Comparison of ENCODE assay signal across 11 cellular contexts in the genomic region with DNA sequence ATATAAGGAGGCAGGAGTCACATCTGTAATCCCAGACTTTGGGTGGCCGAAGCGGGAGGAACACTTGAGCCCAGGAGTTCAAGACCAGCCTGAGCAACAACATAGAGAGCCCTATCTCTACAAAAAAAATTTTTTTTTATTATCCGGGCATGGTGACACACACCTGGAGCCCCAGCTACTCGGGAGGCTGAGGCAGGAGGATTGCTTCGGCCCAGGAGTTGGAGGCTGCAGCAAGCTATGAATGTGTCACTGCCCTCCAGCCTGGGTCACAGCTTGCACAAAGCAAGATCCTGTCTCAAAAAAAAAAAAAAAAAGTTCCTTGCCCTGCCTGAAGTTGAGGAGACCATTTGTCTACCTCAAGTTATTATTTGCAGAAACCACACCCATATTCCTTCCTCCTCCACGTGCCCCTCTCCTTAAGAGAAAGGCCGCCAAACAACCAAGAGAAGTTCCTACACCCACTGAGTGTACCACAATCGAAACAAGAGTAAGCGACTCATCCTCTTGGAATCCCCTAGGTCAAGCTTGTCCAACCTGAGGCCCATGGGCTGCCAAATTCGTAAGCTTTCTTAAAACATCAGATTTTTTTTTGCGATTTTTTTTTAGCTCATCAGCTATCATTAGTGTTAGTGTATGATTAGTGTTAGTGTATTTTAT. TPM values are rescaled to one million over a fixed set of nuclear protein-coding genes. Genes with fewer than 3 reads are reported as not detected.
A peak's percentile ranks its signal among the peaks of the same experiment; 100 is the strongest.
DNase-seq lines count a peak whose midpoint lies in the region; ATAC-seq, FAIRE-seq and TF ChIP-seq lines count a peak whose summit lies in the region.
"Had no signal": no experiment of that assay in that cellular context is flagged by ENCODE, and none has a peak within 500 bp of the region (broad histone marks: within the 10 kb centered on the region; RNA-seq: fewer than 3 reads in every experiment).

No MANE protein-coding gene starts in this region.

- H3K4me1 Mint-ChIP-seq in central memory CD8-positive, alpha-beta T cell, result peaks cover 26% of the 10 kb centered on the region

- H3F3A ChIP-seq in OCI-LY1 (ENCODE audit: insufficient read depth, low read length), result no peaks in the 10 kb centered on the region

- no peak for TF ChIP-seq EP300 in sigmoid colon (IDR thresholded peaks at IDR 0.05)

- H3K4me1 ChIP-seq in OCI-LY1 (ENCODE audit: insufficient read depth, low read length, severe bottlenecking) (peaks cover 28% of the 10 kb centered on the region), parathyroid adenoma (no peaks in the 10 kb centered on the region), kidney (ENCODE audit: control insufficient read depth in 1 of 2, insufficient read depth in 1 of 2, low read depth in 1 of 2, low read length in 2 of 2) (peaks cover 8 to 10% of the 10 kb centered on the region in 2 donors), sigmoid colon (peaks cover 0 to 45% (median 24%) of the 10 kb centered on the region in 4 donors)

- no peak for TF ChIP-seq CTCF in OCI-LY1 (IDR thresholded peaks at IDR 0.05; ENCODE audit: low read length)
- TF ChIP-seq CTCF in parathyroid adenoma (IDR thresholded peaks at IDR 0.05), result no peak
- no peak for TF ChIP-seq CTCF in kidney (IDR thresholded peaks at IDR 0.05; ENCODE audit: borderline replicate concordance, extremely low read depth, insufficient read depth)
- no peak for TF ChIP-seq CTCF in sigmoid colon (IDR thresholded peaks at IDR 0.05)

- no peaks in the 10 kb centered on the region for H4K20me1 ChIP-seq in OCI-LY1 (ENCODE audit: insufficient read depth, low read length)

- no peak for ATAC-seq in central memory CD8-positive, alpha-beta T cell (replicated peaks; ENCODE audit: extremely low read depth, poor library complexity, severe bottlenecking)
- ATAC-seq in HG03457 (IDR thresholded peaks at IDR 0.05; ENCODE audit: unreplicated experiment), result no peak
- ATAC-seq: heart left ventricle had no signal

- H3K4me3 ChIP-seq in OCI-LY1 (ENCODE audit: low read depth, low read length, poor library complexity, severe bottlenecking), result no peak overlapping the region
- no peak overlapping the region for H3K4me3 ChIP-seq in parathyroid adenoma (ENCODE audit: low read depth, low read length)
- peak overlapping the region in 1 of 2 donors; percentile 90 for H3K4me3 ChIP-seq in kidney (ENCODE audit: low read length in 2 of 2)
- peak overlapping the region in 1 of 4 donors; percentile 94 for H3K4me3 ChIP-seq in sigmoid colon

- H3K27ac Mint-ChIP-seq in central memory CD8-positive, alpha-beta T cell (ENCODE audit: low read depth), result peak overlapping the region; percentile 54

- peak; percentile 37 for DNase-seq in GM03348 (ENCODE audit: low spot score)
- no peak for DNase-seq in central memory CD8-positive, alpha-beta T cell (ENCODE audit: low spot score in 2 of 2)
- no peak for DNase-seq in kidney
- no peak for DNase-seq in NCI-H345 treated with DMSO at 0.1 percent for 48 hours (lab: John Stamatoyannopoulos, UW; ENCODE audit: unreplicated experiment)
- DNase-seq in sigmoid colon, result no peak
- DNase-seq: heart left ventricle, NCI-H446 treated with DMSO at 0.1 percent for 48 hours had no signal

- H3K27me3 ChIP-seq in OCI-LY1 (ENCODE audit: insufficient read depth, low read length), result no peaks in the 10 kb centered on the region
- H3K27me3 ChIP-seq in parathyroid adenoma (ENCODE audit: control insufficient read depth, insufficient read depth, low read length), result no peaks in the 10 kb centered on the region
- no peaks in the 10 kb centered on the region for H3K27me3 ChIP-seq in sigmoid colon
- H3K27me3 ChIP-seq: heart left ventricle had no signal

- H3K4me3 Mint-ChIP-seq in central memory CD8-positive, alpha-beta T cell, result peak overlapping the region; percentile 84

- H3K4me2 ChIP-seq in OCI-LY1 (ENCODE audit: low read length), result peak overlapping the region; percentile 98
- H3K4me2 ChIP-seq in parathyroid adenoma (ENCODE audit: low read length), result no peak overlapping the region

- H3K9me3 ChIP-seq in OCI-LY1 (ENCODE audit: low read length) (no peaks in the 10 kb centered on the region), parathyroid adenoma (ENCODE audit: control insufficient read depth, low read length) (no peaks in the 10 kb centered on the region), kidney (ENCODE audit: control insufficient read depth in 1 of 2, low read length in 2 of 2) (no peaks in the 10 kb centered on the region), sigmoid colon (no peaks in the 10 kb centered on the region)
- H3K9me3 ChIP-seq: heart left ventricle had no signal

- no peak overlapping the region for H3K9ac ChIP-seq in OCI-LY1 (ENCODE audit: low read length)
- no peak overlapping the region for H3K9ac ChIP-seq in parathyroid adenoma
- no peak overlapping the region for H3K9ac ChIP-seq in kidney (ENCODE audit: low read length in 2 of 2)

- H2AFZ ChIP-seq in OCI-LY1 (ENCODE audit: low read length) (no peak overlapping the region), parathyroid adenoma (no peak overlapping the region)

- H3K36me3 ChIP-seq in OCI-LY1 (ENCODE audit: insufficient read depth, low read length) (no peaks in the 10 kb centered on the region; the same call in 1 of the 2 replicates), parathyroid adenoma (ENCODE audit: control insufficient read depth, insufficient read depth, low read length) (no peaks in the 10 kb centered on the region), kidney (ENCODE audit: control insufficient read depth in 1 of 2, insufficient read depth in 2 of 2, low read length in 2 of 2) (no peaks in the 10 kb centered on the region), sigmoid colon (no peaks in the 10 kb centered on the region)
- H3K36me3 ChIP-seq: heart left ventricle had no signal

- H3K79me2 ChIP-seq in OCI-LY1 (ENCODE audit: insufficient read depth, low read length), result peaks cover 19% of the 10 kb centered on the region
- peaks cover 4% of the 10 kb centered on the region for H3K79me2 ChIP-seq in parathyroid adenoma

- intact Hi-C loops in kidney (cut with DNase I) (no loop called here), sigmoid colon (cut with DNase I) (loop anchor here (5.0 to 10.0 kb wide), 2 partner anchors 103 to 176 kb away; no protein-coding TSS in a partner anchor)

- no peak for FAIRE-seq in kidney (lab: Jason Lieb, UNC)
- FAIRE-seq: GM12892 had no signal

- WGBS in sigmoid colon, 2 donors, result 59 to 76% methylated on average over 11 of the region's 11 CpGs

- H3K9me3 Mint-ChIP-seq in central memory CD8-positive, alpha-beta T cell, result no peaks in the 10 kb centered on the region

- H3K27ac ChIP-seq in OCI-LY1 (ENCODE audit: low read depth, low read length, poor library complexity, severe bottlenecking) (no peak overlapping the region), parathyroid adenoma (peak overlapping the region; percentile 24), kidney (ENCODE audit: low read depth in 2 of 2, low read length in 2 of 2) (peak overlapping the region in 1 of 2 donors; percentile 17), sigmoid colon (no peak overlapping the region)

- no peak for TF ChIP-seq POLR2A in sigmoid colon (IDR thresholded peaks at IDR 0.05)

- H3K36me3 Mint-ChIP-seq in central memory CD8-positive, alpha-beta T cell (ENCODE audit: insufficient read depth), result no peaks in the 10 kb centered on the region

- no peaks in the 10 kb centered on the region for H3K9me2 ChIP-seq in OCI-LY1 (ENCODE audit: low read depth, low read length)

- H3K27me3 Mint-ChIP-seq in central memory CD8-positive, alpha-beta T cell, result no peaks in the 10 kb centered on the region

RNA-seq across cellular contexts. Expression of gene ABCC4, which starts 2.2 kb away (rescaled TPM):
- 52.4 TPM for total RNA-seq in kidney
- 11.3 TPM for polyA plus RNA-seq in kidney (ENCODE audit: insufficient read depth, low read depth, low replicate concordance)
- total RNA-seq in sigmoid colon, result 10 to 100 TPM; 24.3 to 56.3 (median 43.1) TPM
- 1 to 10 TPM; 1.2 to 5.7 (median 4.2) TPM for polyA plus RNA-seq in sigmoid colon
